Comparison of ENCODE assay signal across 1 cellular context in the genomic region with DNA sequence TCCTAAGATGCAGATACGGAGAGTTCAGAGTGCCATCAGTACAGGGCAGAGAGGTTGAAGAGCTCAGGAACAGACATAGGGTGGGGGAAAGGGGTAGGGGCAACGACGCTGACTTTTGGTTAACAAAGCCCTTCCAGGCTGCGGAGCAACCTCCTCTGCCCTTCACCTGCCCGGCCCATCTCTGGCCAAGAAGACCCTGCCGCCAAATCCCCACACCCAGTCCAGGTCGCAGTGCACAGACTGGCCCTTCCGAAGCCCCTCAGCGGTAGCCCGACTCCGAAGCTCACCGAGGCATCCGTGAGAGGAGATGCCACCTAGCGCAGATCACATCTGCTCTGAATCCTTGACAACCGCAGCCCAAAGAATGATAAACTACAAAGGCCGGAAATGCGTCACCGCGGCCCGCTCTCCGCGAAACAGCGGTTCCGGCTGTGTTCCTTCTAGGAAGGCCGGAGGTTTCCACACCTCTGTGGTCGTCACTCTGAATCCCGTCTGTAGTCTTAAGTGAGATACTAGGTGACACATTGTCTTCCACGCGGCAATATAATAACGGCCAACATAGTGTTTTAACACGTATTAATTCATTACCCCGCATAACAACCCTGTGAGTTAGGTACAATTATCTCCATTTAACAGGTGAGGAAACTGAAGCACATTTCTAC.
A peak's percentile ranks its signal among the peaks of the same experiment; 100 is the strongest.
TF ChIP-seq lines count a peak whose summit lies in the region.

Gene ZSCAN23, minus strand, starts transcription at position 380 of the 662 bp plus-strand sequence. CDS start 7,225 bp downstream, outside the sequence.

TF ChIP-seq in HepG2, 621 proteins besides CTCF, POLR2A, EP300 and RAD21 (continued from another document and continues in another):
- peak; percentile 35; the same call in 1 of the 2 replicates for TF ChIP-seq ZMYM3 (CRISPR knock-in tag; IDR thresholded peaks at IDR 0.05)
- TF ChIP-seq KDM5B (CRISPR knock-in tag; IDR thresholded peaks at IDR 0.05; ENCODE audit: borderline replicate concordance): no peak
- no peak for TF ChIP-seq EHMT2 (IDR thresholded peaks at IDR 0.05; ENCODE audit: borderline replicate concordance, low read depth, low read length)
- no peak for TF ChIP-seq JDP2 (CRISPR knock-in tag; IDR thresholded peaks at IDR 0.05; ENCODE audit: borderline replicate concordance)
- peak; percentile 80 for TF ChIP-seq ZBTB21 (CRISPR knock-in tag; IDR thresholded peaks at IDR 0.05)
- peak; percentile 41; the same call in 1 of the 2 replicates for TF ChIP-seq TAF1 (CRISPR knock-in tag; IDR thresholded peaks at IDR 0.05)
- TF ChIP-seq TP53 (CRISPR knock-in tag; conservative IDR thresholded peaks at IDR 0.05): no peak
- TF ChIP-seq SPEN (CRISPR knock-in tag; IDR thresholded peaks at IDR 0.05; ENCODE audit: low read depth): peak; percentile 34; the same call in 1 of the 2 replicates
- TF ChIP-seq ZMYM4 (CRISPR knock-in tag; IDR thresholded peaks at IDR 0.05): peak; percentile 66
- TF ChIP-seq SAFB2 (CRISPR knock-in tag; IDR thresholded peaks at IDR 0.05; ENCODE audit: borderline replicate concordance, low read depth): no peak
- no peak for TF ChIP-seq KDM5A (IDR thresholded peaks at IDR 0.05; ENCODE audit: borderline replicate concordance, low read length)
- peak; percentile 94 for TF ChIP-seq GABPB1 (CRISPR knock-in tag; IDR thresholded peaks at IDR 0.05)
- no peak for TF ChIP-seq PCBP1 (IDR thresholded peaks at IDR 0.05; ENCODE audit: borderline replicate concordance, low read depth, low read length)
- TF ChIP-seq CREBL2 (CRISPR knock-in tag; IDR thresholded peaks at IDR 0.05; ENCODE audit: borderline replicate concordance): no peak
- TF ChIP-seq DRAP1 (CRISPR knock-in tag; IDR thresholded peaks at IDR 0.05): 0 out of 2 replicates have a peak, but pooled peaks have one; percentile 35
- TF ChIP-seq GATA4 (IDR thresholded peaks at IDR 0.05; ENCODE audit: borderline replicate concordance, low read depth): peak; percentile 21; the same call in 1 of the 2 replicates
- TF ChIP-seq HCFC1 (IDR thresholded peaks at IDR 0.05; ENCODE audit: low read depth, low read length): 0 out of 2 replicates have a peak, but pooled peaks have one; percentile 25
- TF ChIP-seq SAP130 (CRISPR knock-in tag; IDR thresholded peaks at IDR 0.05; ENCODE audit: low read depth): peak; percentile 61
- TF ChIP-seq ZHX2 (IDR thresholded peaks at IDR 0.05; ENCODE audit: low read depth): no peak
- TF ChIP-seq ZHX2 (CRISPR knock-in tag; IDR thresholded peaks at IDR 0.05; ENCODE audit: borderline replicate concordance): no peak
- TF ChIP-seq ZNF768 (CRISPR knock-in tag; IDR thresholded peaks at IDR 0.05): peak; percentile 47; the same call in 1 of the 2 replicates
- peak; percentile 42; the same call in 1 of the 2 replicates for TF ChIP-seq POLR2AphosphoS5 (IDR thresholded peaks at IDR 0.05; ENCODE audit: low read depth, low read length)
- TF ChIP-seq, protein P1, sequence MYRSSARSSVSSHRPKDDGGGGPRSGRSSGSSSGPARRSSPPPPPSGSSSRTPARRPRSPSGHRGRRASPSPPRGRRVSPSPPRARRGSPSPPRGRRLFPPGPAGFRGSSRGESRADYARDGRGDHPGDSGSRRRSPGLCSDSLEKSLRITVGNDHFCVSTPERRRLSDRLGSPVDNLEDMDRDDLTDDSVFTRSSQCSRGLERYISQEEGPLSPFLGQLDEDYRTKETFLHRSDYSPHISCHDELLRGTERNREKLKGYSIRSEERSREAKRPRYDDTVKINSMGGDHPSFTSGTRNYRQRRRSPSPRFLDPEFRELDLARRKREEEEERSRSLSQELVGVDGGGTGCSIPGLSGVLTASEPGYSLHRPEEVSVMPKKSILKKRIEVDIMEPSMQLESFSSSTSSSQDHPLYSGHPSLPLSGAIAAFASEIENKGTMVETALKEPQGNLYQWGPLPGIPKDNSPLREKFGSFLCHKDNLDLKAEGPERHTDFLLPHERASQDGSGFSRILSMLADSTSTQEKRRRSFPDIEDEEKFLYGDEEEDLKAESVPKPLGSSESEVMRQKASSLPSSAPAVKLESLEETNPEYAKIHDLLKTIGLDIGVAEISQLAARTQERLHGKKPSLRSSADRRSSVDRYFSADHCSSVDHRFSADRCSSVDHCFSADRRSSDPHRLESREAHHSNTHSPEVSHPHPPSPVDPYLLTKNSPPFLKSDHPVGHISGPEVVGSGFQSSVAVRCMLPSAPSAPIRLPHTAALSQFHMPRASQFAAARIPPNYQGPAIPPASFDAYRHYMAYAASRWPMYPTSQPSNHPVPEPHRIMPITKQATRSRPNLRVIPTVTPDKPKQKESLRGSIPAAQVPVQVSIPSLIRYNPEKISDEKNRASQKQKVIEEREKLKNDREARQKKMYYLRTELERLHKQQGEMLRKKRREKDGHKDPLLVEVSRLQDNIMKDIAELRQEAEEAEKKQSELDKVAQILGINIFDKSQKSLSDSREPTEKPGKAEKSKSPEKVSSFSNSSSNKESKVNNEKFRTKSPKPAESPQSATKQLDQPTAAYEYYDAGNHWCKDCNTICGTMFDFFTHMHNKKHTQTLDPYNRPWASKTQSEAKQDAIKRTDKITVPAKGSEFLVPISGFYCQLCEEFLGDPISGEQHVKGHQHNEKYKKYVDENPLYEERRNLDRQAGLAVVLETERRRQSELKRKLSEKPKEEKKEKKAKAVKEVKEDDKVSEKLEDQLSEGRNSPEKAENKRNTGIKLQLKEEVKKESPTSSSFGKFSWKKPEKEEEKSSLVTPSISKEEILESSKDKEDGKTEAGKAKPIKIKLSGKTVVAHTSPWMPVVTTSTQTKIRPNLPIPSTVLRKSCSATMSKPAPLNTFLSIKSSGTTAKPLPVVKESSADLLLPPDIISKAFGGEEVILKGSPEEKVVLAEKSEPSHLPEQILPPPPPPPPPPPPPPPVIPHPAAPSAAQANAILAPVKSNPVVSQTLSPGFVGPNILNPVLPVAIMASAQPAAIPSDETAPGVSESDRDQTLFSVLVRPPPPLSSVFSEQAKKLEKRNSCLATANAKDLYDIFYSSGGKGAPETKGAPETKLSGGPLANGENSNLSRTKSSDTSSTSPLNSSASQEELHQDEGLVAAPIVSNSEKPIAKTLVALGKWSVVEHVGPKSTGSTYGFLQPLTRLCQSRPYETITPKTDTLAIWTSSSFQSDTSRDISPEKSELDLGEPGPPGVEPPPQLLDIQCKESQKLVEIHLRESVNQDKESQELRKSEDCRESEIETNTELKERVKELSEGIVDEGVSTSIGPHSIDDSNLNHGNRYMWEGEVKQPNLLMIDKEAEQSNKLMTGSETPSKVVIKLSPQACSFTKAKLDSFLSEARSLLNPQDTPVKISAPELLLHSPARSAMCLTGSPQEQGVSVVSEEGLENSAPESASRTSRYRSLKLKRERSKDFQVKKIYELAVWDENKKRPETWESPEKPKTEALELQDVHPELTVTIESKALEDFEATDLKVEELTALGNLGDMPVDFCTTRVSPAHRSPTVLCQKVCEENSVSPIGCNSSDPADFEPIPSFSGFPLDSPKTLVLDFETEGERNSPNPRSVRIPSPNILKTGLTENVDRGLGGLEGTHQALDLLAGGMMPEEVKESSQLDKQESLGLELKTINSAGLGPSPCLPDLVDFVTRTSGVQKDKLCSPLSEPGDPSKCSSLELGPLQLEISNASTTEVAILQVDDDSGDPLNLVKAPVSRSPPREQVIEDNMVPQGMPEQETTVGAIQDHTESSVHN (CRISPR knock-in tag; IDR thresholded peaks at IDR 0.05): no peak
- no peak for TF ChIP-seq SOX6 (IDR thresholded peaks at IDR 0.05)
- TF ChIP-seq SOX6 (CRISPR knock-in tag; IDR thresholded peaks at IDR 0.05): peak; percentile 56
- peak; percentile 48; the same call in 1 of the 2 replicates for TF ChIP-seq ELF1 (CRISPR knock-in tag; IDR thresholded peaks at IDR 0.05)
- 0 out of 2 replicates have a peak, but pooled peaks have one; percentile 9 for TF ChIP-seq BCL6 (CRISPR knock-in tag; IDR thresholded peaks at IDR 0.05)
- TF ChIP-seq, protein P2, sequence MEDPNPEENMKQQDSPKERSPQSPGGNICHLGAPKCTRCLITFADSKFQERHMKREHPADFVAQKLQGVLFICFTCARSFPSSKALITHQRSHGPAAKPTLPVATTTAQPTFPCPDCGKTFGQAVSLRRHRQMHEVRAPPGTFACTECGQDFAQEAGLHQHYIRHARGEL (CRISPR knock-in tag; IDR thresholded peaks at IDR 0.05): no peak
- TF ChIP-seq ETV5 (CRISPR knock-in tag; IDR thresholded peaks at IDR 0.05; ENCODE audit: borderline replicate concordance): peak; percentile 55
- TF ChIP-seq, protein P3, sequence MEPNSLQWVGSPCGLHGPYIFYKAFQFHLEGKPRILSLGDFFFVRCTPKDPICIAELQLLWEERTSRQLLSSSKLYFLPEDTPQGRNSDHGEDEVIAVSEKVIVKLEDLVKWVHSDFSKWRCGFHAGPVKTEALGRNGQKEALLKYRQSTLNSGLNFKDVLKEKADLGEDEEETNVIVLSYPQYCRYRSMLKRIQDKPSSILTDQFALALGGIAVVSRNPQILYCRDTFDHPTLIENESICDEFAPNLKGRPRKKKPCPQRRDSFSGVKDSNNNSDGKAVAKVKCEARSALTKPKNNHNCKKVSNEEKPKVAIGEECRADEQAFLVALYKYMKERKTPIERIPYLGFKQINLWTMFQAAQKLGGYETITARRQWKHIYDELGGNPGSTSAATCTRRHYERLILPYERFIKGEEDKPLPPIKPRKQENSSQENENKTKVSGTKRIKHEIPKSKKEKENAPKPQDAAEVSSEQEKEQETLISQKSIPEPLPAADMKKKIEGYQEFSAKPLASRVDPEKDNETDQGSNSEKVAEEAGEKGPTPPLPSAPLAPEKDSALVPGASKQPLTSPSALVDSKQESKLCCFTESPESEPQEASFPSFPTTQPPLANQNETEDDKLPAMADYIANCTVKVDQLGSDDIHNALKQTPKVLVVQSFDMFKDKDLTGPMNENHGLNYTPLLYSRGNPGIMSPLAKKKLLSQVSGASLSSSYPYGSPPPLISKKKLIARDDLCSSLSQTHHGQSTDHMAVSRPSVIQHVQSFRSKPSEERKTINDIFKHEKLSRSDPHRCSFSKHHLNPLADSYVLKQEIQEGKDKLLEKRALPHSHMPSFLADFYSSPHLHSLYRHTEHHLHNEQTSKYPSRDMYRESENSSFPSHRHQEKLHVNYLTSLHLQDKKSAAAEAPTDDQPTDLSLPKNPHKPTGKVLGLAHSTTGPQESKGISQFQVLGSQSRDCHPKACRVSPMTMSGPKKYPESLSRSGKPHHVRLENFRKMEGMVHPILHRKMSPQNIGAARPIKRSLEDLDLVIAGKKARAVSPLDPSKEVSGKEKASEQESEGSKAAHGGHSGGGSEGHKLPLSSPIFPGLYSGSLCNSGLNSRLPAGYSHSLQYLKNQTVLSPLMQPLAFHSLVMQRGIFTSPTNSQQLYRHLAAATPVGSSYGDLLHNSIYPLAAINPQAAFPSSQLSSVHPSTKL (CRISPR knock-in tag; IDR thresholded peaks at IDR 0.05): 0 out of 2 replicates have a peak, but pooled peaks have one; percentile 19
- TF ChIP-seq, protein P4, sequence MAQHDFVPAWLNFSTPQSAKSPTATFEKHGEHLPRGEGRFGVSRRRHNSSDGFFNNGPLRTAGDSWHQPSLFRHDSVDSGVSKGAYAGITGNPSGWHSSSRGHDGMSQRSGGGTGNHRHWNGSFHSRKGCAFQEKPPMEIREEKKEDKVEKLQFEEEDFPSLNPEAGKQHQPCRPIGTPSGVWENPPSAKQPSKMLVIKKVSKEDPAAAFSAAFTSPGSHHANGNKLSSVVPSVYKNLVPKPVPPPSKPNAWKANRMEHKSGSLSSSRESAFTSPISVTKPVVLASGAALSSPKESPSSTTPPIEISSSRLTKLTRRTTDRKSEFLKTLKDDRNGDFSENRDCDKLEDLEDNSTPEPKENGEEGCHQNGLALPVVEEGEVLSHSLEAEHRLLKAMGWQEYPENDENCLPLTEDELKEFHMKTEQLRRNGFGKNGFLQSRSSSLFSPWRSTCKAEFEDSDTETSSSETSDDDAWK (CRISPR knock-in tag; IDR thresholded peaks at IDR 0.05): no peak
- TF ChIP-seq GLI4 (CRISPR knock-in tag; IDR thresholded peaks at IDR 0.05; ENCODE audit: borderline replicate concordance): no peak
- TF ChIP-seq KLF9 (CRISPR knock-in tag; IDR thresholded peaks at IDR 0.05; ENCODE audit: low read depth): no peak
- TF ChIP-seq KMT2B (CRISPR knock-in tag; IDR thresholded peaks at IDR 0.05): 0 out of 2 replicates have a peak, but pooled peaks have one; percentile 22
- TF ChIP-seq SMAD3 (CRISPR knock-in tag; IDR thresholded peaks at IDR 0.05): 0 out of 2 replicates have a peak, but pooled peaks have one; percentile 26
- no peak for TF ChIP-seq ZNF549 (CRISPR knock-in tag; IDR thresholded peaks at IDR 0.05)
- no peak for TF ChIP-seq TBP (CRISPR knock-in tag; IDR thresholded peaks at IDR 0.05)
- peak; percentile 37 for TF ChIP-seq ASH2L (IDR thresholded peaks at IDR 0.05; ENCODE audit: insufficient read length, low read depth, low read length)
